In the genomic region with DNA sequence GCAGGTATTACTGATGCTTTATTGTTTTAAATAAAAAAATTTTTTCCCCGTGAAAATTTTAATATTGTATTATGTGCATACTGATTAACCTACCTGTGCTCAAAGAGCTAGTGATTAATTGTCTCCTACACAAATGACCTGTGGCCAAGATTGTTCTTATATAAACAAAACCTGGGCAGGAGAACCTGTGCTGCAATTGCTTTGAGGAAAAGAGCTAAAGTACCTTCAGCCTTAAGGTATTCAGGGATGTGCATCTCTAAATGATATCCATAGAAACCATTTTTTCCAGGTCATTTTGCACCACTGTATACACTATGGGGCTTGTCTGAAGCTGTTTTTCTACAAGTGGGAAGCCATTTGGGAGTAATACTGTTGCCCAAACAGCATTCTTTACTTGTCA, we compare ENCODE assay signal across 14 cellular contexts. TPM values are rescaled to one million over a fixed set of nuclear protein-coding genes. Genes with fewer than 3 reads are reported as not detected.
DNase-seq lines count a peak whose midpoint lies in the region; ATAC-seq, FAIRE-seq and TF ChIP-seq lines count a peak whose summit lies in the region.
"Had no signal": no experiment of that assay in that cellular context is flagged by ENCODE, and none has a peak within 500 bp of the region (broad histone marks: within the 10 kb centered on the region; RNA-seq: fewer than 3 reads in every experiment).

No MANE protein-coding gene starts in this region.

- no peak for FAIRE-seq in HepG2 (lab: Jason Lieb, UNC)

- peaks cover 2% of the 10 kb centered on the region for H3K36me3 Mint-ChIP-seq in T-helper 17 cell (ENCODE audit: low read depth)

- H2AFZ ChIP-seq in HepG2 (ENCODE audit: low read length), result no peak overlapping the region

- no peaks in the 10 kb centered on the region for H4K20me1 ChIP-seq in HepG2 (ENCODE audit: insufficient read depth, low read length)

- peak overlapping the region; percentile 74 for H3K4me2 ChIP-seq in HepG2 (ENCODE audit: low read depth, low read length)

- H3K9me3 ChIP-seq in HepG2 (ENCODE audit: low read length), result no peaks in the 10 kb centered on the region
- no peaks in the 10 kb centered on the region for H3K9me3 ChIP-seq in right lobe of liver
- H3K9me3 ChIP-seq in T-helper 17 cell (ENCODE audit: control insufficient read depth, low read length, poor library complexity, severe bottlenecking), result no peaks in the 10 kb centered on the region
- no peaks in the 10 kb centered on the region for H3K9me3 ChIP-seq in aorta (ENCODE audit: control insufficient read depth, low read length)
- H3K9me3 ChIP-seq: SJCRH30 had no signal

- ATAC-seq in HepG2 (no peak), right lobe of liver (no peak), T-helper 17 cell (no peak), aorta (ENCODE audit: low FRiP score) (no peak), GM21723 (IDR thresholded peaks at IDR 0.05; ENCODE audit: unreplicated experiment) (no peak)
- ATAC-seq: activated naive CD8-positive, alpha-beta T cell treated with anti-CD3 and anti-CD28 coated beads, Interleukin-2, amount 50 U/mL, for 24 hours; left cardiac atrium had no signal

- DNase-seq in HepG2 (ENCODE audit: low spot score) (no peak), right lobe of liver (no peak), T-helper 17 cell (no peak), mucosa of gallbladder (ENCODE audit: low spot score) (peak; percentile 28), aorta (no peak)
- DNase-seq in activated effector memory CD4-positive, alpha-beta T cell treated with anti-CD3 and anti-CD28 coated beads, Interleukin-2, amount 50 U/mL, for 16 hours, result no peak
- DNase-seq in activated effector memory CD4-positive, alpha-beta T cell treated with Interleukin-2 at 50 U/mL for 16 hours, result no peak
- DNase-seq: activated CD4-positive, alpha-beta T cell treated with anti-CD3 and anti-CD28 coated beads for 48 hours; activated naive CD8-positive, alpha-beta T cell treated with anti-CD3 and anti-CD28 coated beads, Interleukin-2, amount 50 U/mL, for 24 hours; left cardiac atrium; NCI-H524 treated with DMSO at 0.1 percent for 48 hours; SJCRH30 had no signal

- TF ChIP-seq EP300 in HepG2 (IDR thresholded peaks at IDR 0.05; ENCODE audit: low read depth in 2 of 2, low read length in 2 of 2) (no peak), HepG2 (CRISPR knock-in tag; IDR thresholded peaks at IDR 0.05; ENCODE audit: borderline replicate concordance) (no peak)

- H3K4me3 ChIP-seq in HepG2 (replicated peaks in 1 of 3; ENCODE audit: insufficient read depth in 1 of 3, low read depth in 2 of 3, low read length in 3 of 3), result peak overlapping the region; percentile 65 to 88 (median 83); a peak in 5 of 6 replicates
- H3K4me3 ChIP-seq in right lobe of liver, result no peak overlapping the region
- H3K4me3 ChIP-seq in aorta (ENCODE audit: low read length in 2 of 2), result peak overlapping the region; percentile 69 to 86
- H3K4me3 ChIP-seq: SJCRH30 had no signal

- H3K27ac ChIP-seq in HepG2 (ENCODE audit: extremely low read length, insufficient read depth, low read length) (no peak overlapping the region), right lobe of liver (no peak overlapping the region), aorta (ENCODE audit: low read depth in 1 of 2, low read length in 2 of 2) (no peak overlapping the region)
- H3K27ac ChIP-seq: C4-2B, SJCRH30 had no signal

- peaks cover 0 to 1% of the 10 kb centered on the region in 2 experiments; a peak in 1 of 5 replicates for H3K36me3 ChIP-seq in HepG2 (replicated peaks in 1 of 2; ENCODE audit: control insufficient read depth in 1 of 2, insufficient read depth in 2 of 2, low read length in 2 of 2)
- no peaks in the 10 kb centered on the region for H3K36me3 ChIP-seq in right lobe of liver
- H3K36me3 ChIP-seq in aorta (ENCODE audit: control insufficient read depth in 1 of 2, insufficient read depth in 2 of 2, low read length in 1 of 2), result no peaks in the 10 kb centered on the region
- H3K36me3 ChIP-seq: SJCRH30 had no signal

- peaks cover 46% of the 10 kb centered on the region for H3K79me2 ChIP-seq in HepG2 (ENCODE audit: insufficient read depth, low read length)

- H3K27ac Mint-ChIP-seq in T-helper 17 cell, result peak overlapping the region; percentile 96
- H3K27ac Mint-ChIP-seq: activated naive CD8-positive, alpha-beta T cell treated with anti-CD3 and anti-CD28 coated beads, Interleukin-2, amount 50 U/mL, for 24 hours had no signal

- no peaks in the 10 kb centered on the region; a peak in 1 of 5 replicates for H3K27me3 ChIP-seq in HepG2 (ENCODE audit: control insufficient read depth in 1 of 2, insufficient read depth in 2 of 2, low read length in 2 of 2)
- H3K27me3 ChIP-seq in right lobe of liver, result no peaks in the 10 kb centered on the region
- H3K27me3 ChIP-seq in aorta (ENCODE audit: control insufficient read depth in 1 of 2, insufficient read depth in 2 of 2, low read length in 1 of 2), result no peaks in the 10 kb centered on the region
- H3K27me3 ChIP-seq: SJCRH30 had no signal

- intact Hi-C loops in HepG2 (cut with micrococcal nuclease; ENCODE audit: unreplicated experiment) (loop anchor here (5.0 kb wide), 2 partner anchors 130 to 210 kb away; no protein-coding TSS in a partner anchor), right lobe of liver (cut with DNase I) (no loop called here), aorta (cut with DNase I) (loop anchor here in 1 of 2 donors (5.0 kb wide), 1 partner anchor 85 kb away; no protein-coding TSS in a partner anchor)

- H3K4me1 ChIP-seq in HepG2 (ENCODE audit: insufficient read depth, low read length) (peaks cover 80% of the 10 kb centered on the region), right lobe of liver (peaks cover 0 to 15% (median 5%) of the 10 kb centered on the region in 4 donors), aorta (ENCODE audit: control insufficient read depth in 1 of 2, insufficient read depth in 2 of 2, low read length in 2 of 2) (peaks cover 3% of the 10 kb centered on the region in 2 donors)

- in situ Hi-C loops in HepG2 (cut with HindIII; ENCODE audit: extremely low pct_ligation_motif_present, low pct_unique_long_range_greater_than_20kb), result loop anchor here (25.0 kb wide), 2 partner anchors 105 to 405 kb away; partner anchors contain the start of gene N4BP2L1

- TF ChIP-seq POLR2A in HepG2 (IDR thresholded peaks at IDR 0.05; ENCODE audit: insufficient read depth in 1 of 2, low read depth in 2 of 2, low read length in 2 of 2) (no peak), right lobe of liver (IDR thresholded peaks at IDR 0.05) (no peak)

- POLR2A ChIA-PET in HepG2 (lab: Yijun Ruan, JAX), result interaction anchor here (1.2 to 3.2 kb wide), 3 partner anchors 14 to 132 kb away, joined by 3 to 15 read pairs (median 5); no protein-coding TSS in a partner anchor

- no peaks in the 10 kb centered on the region for H3K27me3 Mint-ChIP-seq in T-helper 17 cell

- BruUV-seq in HepG2 (replicated peaks; lab: Mats Ljungman, UMichigan), result no TSS peak

- H3K9ac ChIP-seq in HepG2 (ENCODE audit: insufficient read depth, low read depth, low read length), result peak overlapping the region; percentile 33; the same call in 1 of the 2 replicates

- 18% methylated on average over 1 of the region's 1 CpG for WGBS in HepG2 (ENCODE audit: low lambda C conversion rate)
- 20% methylated on average over 1 of the region's 1 CpG for WGBS in right lobe of liver (ENCODE audit: insufficient coverage, low coverage, low lambda C conversion rate, missing lambda C conversion rate)
- WGBS in aorta, 2 donors, result 53 to 56% methylated on average over 1 of the region's 1 CpG

- TF ChIP-seq RAD21 in HepG2 (CRISPR knock-in tag; IDR thresholded peaks at IDR 0.05), result no peak

- peak overlapping the region; percentile 96 for H3K4me3 Mint-ChIP-seq in T-helper 17 cell

- TF ChIP-seq CTCF in HepG2 (CRISPR knock-in tag; IDR thresholded peaks at IDR 0.05), result no peak
- no peak for TF ChIP-seq CTCF in right lobe of liver (IDR thresholded peaks at IDR 0.05)

- CTCF ChIA-PET in HepG2 (lab: Yijun Ruan, JAX; ENCODE audit: low intra/inter-chr PET ratio, low total read pairs), result no interaction called here

- H3K4me1 Mint-ChIP-seq in T-helper 17 cell, result peaks cover 55% of the 10 kb centered on the region

TF ChIP-seq in HepG2, 621 proteins besides CTCF, POLR2A, EP300 and RAD21 (continues in another document):
- TF ChIP-seq WIZ (CRISPR knock-in tag; IDR thresholded peaks at IDR 0.05) (no peak), TBX3 (IDR thresholded peaks at IDR 0.05; ENCODE audit: borderline replicate concordance) (no peak)

RNA-seq across cellular contexts. Expression of gene FRY, which starts 1.2 kb away (rescaled TPM):
- 8.2 and 14.8 TPM in 2 replicates for total RNA-seq in HepG2 (2016; rRNA removed; fragmentation: Illumina TruSeq; extraction: Trizol)
- total RNA-seq in HepG2 (2016; cell fraction: cytosol; rRNA removed; fragmentation: Illumina TruSeq; extraction: Trizol; ENCODE audit: low read depth), result 0.79 and 2.0 TPM in 2 replicates
- 8.5 and 12.8 TPM in 2 replicates for total RNA-seq in HepG2 (2016; cell fraction: insoluble cytoplasmic fraction; rRNA removed; fragmentation: Illumina TruSeq; extraction: Trizol)
- 3.9 and 4.5 TPM in 2 replicates for total RNA-seq in HepG2 (2016; cell fraction: membrane; rRNA removed; fragmentation: Illumina TruSeq; extraction: Trizol)
- 17.8 and 23.0 TPM in 2 replicates for total RNA-seq in HepG2 (2016; cell fraction: nucleus; rRNA removed; fragmentation: Illumina TruSeq; extraction: Trizol)
- polyA plus RNA-seq in HepG2 (2011; rRNA removed), result 13.1 and 14.6 TPM in 2 replicates
- polyA plus RNA-seq in HepG2 (2011; cell fraction: cytosol; rRNA removed), result 9.9 and 10.4 TPM in 2 replicates
- polyA plus RNA-seq in HepG2 (2011; cell fraction: nucleus; rRNA removed), result 29.4 and 34.8 TPM in 2 replicates
- 9.7 and 12.6 TPM in 2 replicates for polyA plus RNA-seq in HepG2 (2012)
- 0.15 and 0.58 TPM in 2 replicates for polyA plus RNA-seq in HepG2 (2016; cell fraction: cytosol; fragmentation: Illumina TruSeq; extraction: Trizol; ENCODE audit: low read depth)
- 5.1 and 9.9 TPM in 2 replicates for polyA plus RNA-seq in HepG2 (2016; cell fraction: insoluble cytoplasmic fraction; fragmentation: Illumina TruSeq; extraction: Trizol; ENCODE audit: low read depth)
- 0.74 and 1.2 TPM in 2 replicates for polyA plus RNA-seq in HepG2 (2016; cell fraction: membrane; fragmentation: Illumina TruSeq; extraction: Trizol; ENCODE audit: low read depth)
- 12.9 and 13.2 TPM in 2 replicates for polyA plus RNA-seq in HepG2 (2016; cell fraction: nucleus; fragmentation: Illumina TruSeq; extraction: Trizol; ENCODE audit: insufficient read depth, low read depth)
- 0.94 and 34.8 TPM in 2 replicates for polyA minus RNA-seq in HepG2 (2011; rRNA and poly(A)+ RNA removed; ENCODE audit: low replicate concordance)
- polyA minus RNA-seq in HepG2 (2011; cell fraction: cytosol; rRNA and poly(A)+ RNA removed), result 19.9 and 22.5 TPM in 2 replicates
- polyA minus RNA-seq in HepG2 (2011; cell fraction: nucleus; rRNA and poly(A)+ RNA removed), result 96.2 and 115 TPM in 2 replicates
- 100 to 1,000 TPM in 1 of 6 experiments, 10 to 100 TPM in 5; 16.1 to 106 (median 35.7) TPM for total RNA-seq in right lobe of liver
- 10 to 100 TPM; 46.3 to 68.8 TPM for total RNA-seq in T-helper 17 cell
- total RNA-seq in mucosa of gallbladder, result 112 TPM
- total RNA-seq in aorta, result 100 to 1,000 TPM; 141 to 328 TPM
- polyA plus RNA-seq in aorta, result 10 to 100 TPM; 24.8 to 49.3 TPM

Comparison
In these comparisons a context has a peak if more than half of its experiments do, and no peak if none do; other contexts are left out.
1. H3K4me3 ChIP-seq: peak in HepG2 (3 of 3) and aorta (2 of 2); none in right lobe of liver (0 of 3).